19 cellular contexts compared by ENCODE assay signal in the genomic region with DNA sequence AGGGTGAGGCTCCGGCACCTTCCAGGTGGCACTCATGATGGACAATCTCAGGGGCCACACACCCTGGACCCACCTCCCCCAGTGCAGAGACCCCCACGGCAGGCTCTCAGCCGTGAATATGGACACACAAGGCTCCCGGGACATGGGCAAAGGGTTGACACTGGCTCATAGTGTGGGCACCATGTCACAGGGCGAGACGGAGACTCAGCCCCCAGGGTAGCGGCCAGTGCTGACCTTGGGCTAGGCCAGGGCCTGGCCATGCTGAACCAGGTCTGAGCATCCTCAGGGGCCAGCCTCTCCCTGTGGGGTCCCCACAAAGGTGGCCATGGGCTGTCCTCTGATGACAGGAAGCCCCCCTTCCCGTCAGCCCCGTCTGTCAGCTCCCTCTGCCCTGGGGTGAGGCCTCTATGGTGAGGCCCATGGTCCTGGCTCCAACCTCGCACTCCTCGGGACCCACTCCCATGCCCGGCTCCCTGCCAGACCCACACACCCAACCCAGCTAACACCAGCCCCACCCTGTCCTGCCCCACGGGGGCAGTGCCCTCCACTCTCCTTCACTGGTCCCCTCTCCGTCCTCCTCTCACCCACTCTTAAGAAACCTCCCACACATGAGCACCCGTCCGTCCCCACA. TPM values are rescaled to one million over a fixed set of nuclear protein-coding genes. Genes with fewer than 3 reads are reported as not detected.
DNase-seq lines count a peak whose midpoint lies in the region; ATAC-seq, FAIRE-seq and TF ChIP-seq lines count a peak whose summit lies in the region.
"Had no signal": no experiment of that assay in that cellular context is flagged by ENCODE, and none has a peak within 500 bp of the region (broad histone marks: within the 10 kb centered on the region; RNA-seq: fewer than 3 reads in every experiment).

No MANE protein-coding gene starts in this region.

- TF ChIP-seq EP300 in HepG2 (IDR thresholded peaks at IDR 0.05; ENCODE audit: low read depth in 2 of 2, low read length in 2 of 2) (no peak), HepG2 (CRISPR knock-in tag; IDR thresholded peaks at IDR 0.05; ENCODE audit: borderline replicate concordance) (no peak)

- intact Hi-C loops in right lobe of liver (cut with DNase I): no loop called here
- intact Hi-C loops in HepG2 (cut with micrococcal nuclease; ENCODE audit: unreplicated experiment): loop anchor here (1.0 kb wide), 1 partner anchor 32 kb away; no protein-coding TSS in a partner anchor

- no peaks in the 10 kb centered on the region for H3K36me3 Mint-ChIP-seq in T-helper 1 cell treated with Interleukin-12 subunit alpha and Interleukin-12 subunit beta and Interleukin-4 antibody, amounts not matched to agents 30 μg/mL and 1 μg/mL, for 36 hours (ENCODE audit: low read depth)
- no peaks in the 10 kb centered on the region for H3K36me3 Mint-ChIP-seq in neural progenitor cell
- no peaks in the 10 kb centered on the region for H3K36me3 Mint-ChIP-seq in stimulated activated memory B cell treated with anti-CD40 and anti-IgM and Interleukin-4, amounts not matched to agents 10 μg/mL and 1 μg/mL and 100 μg/mL, for 72 hours
- H3K36me3 Mint-ChIP-seq: memory B cell had no signal

- H3K36me3 ChIP-seq in right lobe of liver: no peaks in the 10 kb centered on the region
- no peaks in the 10 kb centered on the region for H3K36me3 ChIP-seq in HepG2 (replicated peaks in 1 of 2; ENCODE audit: control insufficient read depth in 1 of 2, insufficient read depth in 2 of 2, low read length in 2 of 2)
- H3K36me3 ChIP-seq in neural progenitor cell: no peaks in the 10 kb centered on the region
- H3K36me3 ChIP-seq: ovary, thoracic aorta had no signal

- TF ChIP-seq CTCF in right lobe of liver (IDR thresholded peaks at IDR 0.05): no peak
- TF ChIP-seq CTCF in HepG2 (CRISPR knock-in tag; IDR thresholded peaks at IDR 0.05): no peak
- no peak for TF ChIP-seq CTCF in neural progenitor cell (IDR thresholded peaks at IDR 0.05)

- no peaks in the 10 kb centered on the region for H3F3A ChIP-seq in neural progenitor cell (ENCODE audit: low read depth)

- H3K4me1 ChIP-seq in right lobe of liver (peaks cover 0 to 15% (median 4%) of the 10 kb centered on the region in 4 donors), HepG2 (ENCODE audit: insufficient read depth, low read length) (no peaks in the 10 kb centered on the region), neural progenitor cell (no peaks in the 10 kb centered on the region)
- H3K4me1 ChIP-seq: Caco-2 had no signal

- H3K27me3 ChIP-seq in right lobe of liver (no peaks in the 10 kb centered on the region), HepG2 (ENCODE audit: control insufficient read depth in 1 of 2, insufficient read depth in 2 of 2, low read length in 2 of 2) (peaks cover 3 to 9% of the 10 kb centered on the region in 2 experiments; a peak in 3 of 5 replicates), neural progenitor cell (no peaks in the 10 kb centered on the region)
- H3K27me3 ChIP-seq: ovary had no signal

- POLR2A ChIA-PET in HepG2 (lab: Yijun Ruan, JAX): no interaction called here

- H3K4me3 Mint-ChIP-seq in T-helper 1 cell treated with Interleukin-12 subunit alpha and Interleukin-12 subunit beta and Interleukin-4 antibody, amounts not matched to agents 30 μg/mL and 1 μg/mL, for 36 hours: no peak overlapping the region
- H3K4me3 Mint-ChIP-seq in neural progenitor cell: peak overlapping the region; percentile 57
- no peak overlapping the region for H3K4me3 Mint-ChIP-seq in stimulated activated memory B cell treated with anti-CD40 and anti-IgM and Interleukin-4, amounts not matched to agents 10 μg/mL and 1 μg/mL and 100 μg/mL, for 72 hours
- H3K4me3 Mint-ChIP-seq: activated T-helper 17 cell treated with anti-CD3 and anti-CD28 coated beads, Interleukin-2, amount 50 U/mL, for 72 hours; memory B cell had no signal

- H3K9ac ChIP-seq in HepG2 (ENCODE audit: insufficient read depth, low read depth, low read length): no peak overlapping the region
- H3K9ac ChIP-seq in neural progenitor cell: no peak overlapping the region

- ATAC-seq in right lobe of liver (no peak), HepG2 (no peak; the same call in 2 of the 3 replicates), HG02870 (IDR thresholded peaks at IDR 0.05; ENCODE audit: unreplicated experiment) (no peak)
- no peak for ATAC-seq in stimulated activated memory B cell treated with anti-CD40 and anti-IgM and Interleukin-4, amounts not matched to agents 10 μg/mL and 1 μg/mL and 100 μg/mL, for 72 hours

- no peak for FAIRE-seq in HepG2 (lab: Jason Lieb, UNC)

- no peak for TF ChIP-seq RAD21 in HepG2 (CRISPR knock-in tag; IDR thresholded peaks at IDR 0.05)

- 30% methylated on average over 2 of the region's 16 CpGs for WGBS in right lobe of liver (ENCODE audit: insufficient coverage, low coverage, low lambda C conversion rate, missing lambda C conversion rate)
- WGBS in HepG2 (ENCODE audit: low lambda C conversion rate): 20% methylated on average over 9 of the region's 16 CpGs

- BruUV-seq in HepG2 (replicated peaks; lab: Mats Ljungman, UMichigan): no TSS peak

- H3K79me2 ChIP-seq in HepG2 (ENCODE audit: insufficient read depth, low read length): no peaks in the 10 kb centered on the region
- H3K79me2 ChIP-seq in neural progenitor cell (ENCODE audit: low read depth): no peaks in the 10 kb centered on the region

- H3K27ac ChIP-seq in right lobe of liver: no peak overlapping the region
- H3K27ac ChIP-seq in HepG2 (ENCODE audit: extremely low read length, insufficient read depth, low read length): no peak overlapping the region
- no peak overlapping the region for H3K27ac ChIP-seq in neural progenitor cell
- H3K27ac ChIP-seq: 22Rv1, coronary artery, ovary, thoracic aorta had no signal

- TF ChIP-seq POLR2A in right lobe of liver (IDR thresholded peaks at IDR 0.05): no peak
- no peak for TF ChIP-seq POLR2A in HepG2 (IDR thresholded peaks at IDR 0.05; ENCODE audit: insufficient read depth in 1 of 2, low read depth in 2 of 2, low read length in 2 of 2)

- H2AFZ ChIP-seq in HepG2 (ENCODE audit: low read length) (no peak overlapping the region), neural progenitor cell (replicated peaks) (no peak overlapping the region)

- H4K20me1 ChIP-seq in HepG2 (ENCODE audit: insufficient read depth, low read length) (no peaks in the 10 kb centered on the region), neural progenitor cell (ENCODE audit: low read depth) (no peaks in the 10 kb centered on the region)

- no peaks in the 10 kb centered on the region for H3K27me3 Mint-ChIP-seq in T-helper 1 cell treated with Interleukin-12 subunit alpha and Interleukin-12 subunit beta and Interleukin-4 antibody, amounts not matched to agents 30 μg/mL and 1 μg/mL, for 36 hours (ENCODE audit: low read depth)
- H3K27me3 Mint-ChIP-seq in neural progenitor cell (ENCODE audit: insufficient read depth, low read depth): no peaks in the 10 kb centered on the region
- H3K27me3 Mint-ChIP-seq in stimulated activated memory B cell treated with anti-CD40 and anti-IgM and Interleukin-4, amounts not matched to agents 10 μg/mL and 1 μg/mL and 100 μg/mL, for 72 hours: peaks cover 55% of the 10 kb centered on the region

- no peak overlapping the region for H3K4me3 ChIP-seq in right lobe of liver
- no peak overlapping the region for H3K4me3 ChIP-seq in HepG2 (replicated peaks in 1 of 3; ENCODE audit: insufficient read depth in 1 of 3, low read depth in 2 of 3, low read length in 3 of 3)
- H3K4me3 ChIP-seq in neural progenitor cell: no peak overlapping the region
- H3K4me3 ChIP-seq: coronary artery, GM12878, ovary, thoracic aorta had no signal

- DNase-seq in T-helper 1 cell (no peak), right lobe of liver (peak; percentile 14 to 47 (median 47)), HepG2 (ENCODE audit: low spot score) (no peak), neural progenitor cell (ENCODE audit: low spot score) (no peak), NCI-H1092 treated with DMSO at 0.1 percent for 48 hours (lab: John Stamatoyannopoulos, UW) (no peak)
- DNase-seq: NCI-H1694 treated with DMSO at 0.1 percent for 48 hours, NCI-H526 treated with DMSO at 0.1 percent for 48 hours, T1000 had no signal

- H3K9me3 ChIP-seq in right lobe of liver (no peaks in the 10 kb centered on the region), HepG2 (ENCODE audit: low read length) (no peaks in the 10 kb centered on the region), neural progenitor cell (ENCODE audit: low read depth) (no peaks in the 10 kb centered on the region)
- H3K9me3 ChIP-seq: Caco-2, ovary, thoracic aorta had no signal

- in situ Hi-C loops in HepG2 (cut with HindIII; ENCODE audit: extremely low pct_ligation_motif_present, low pct_unique_long_range_greater_than_20kb): loop anchor here (25.0 kb wide), 2 partner anchors 1207 to 1332 kb away; partner anchors contain the start of gene CCDC188

- CTCF ChIA-PET in HepG2 (lab: Yijun Ruan, JAX; ENCODE audit: low intra/inter-chr PET ratio, low total read pairs): interaction anchor here (1.3 kb wide), 1 partner anchor 33 kb away, joined by 8 read pairs; no protein-coding TSS in a partner anchor

- no peaks in the 10 kb centered on the region for H3K4me1 Mint-ChIP-seq in T-helper 1 cell treated with Interleukin-12 subunit alpha and Interleukin-12 subunit beta and Interleukin-4 antibody, amounts not matched to agents 30 μg/mL and 1 μg/mL, for 36 hours (ENCODE audit: low read depth)
- peaks cover 13% of the 10 kb centered on the region for H3K4me1 Mint-ChIP-seq in neural progenitor cell
- H3K4me1 Mint-ChIP-seq in stimulated activated memory B cell treated with anti-CD40 and anti-IgM and Interleukin-4, amounts not matched to agents 10 μg/mL and 1 μg/mL and 100 μg/mL, for 72 hours: no peaks in the 10 kb centered on the region
- H3K4me1 Mint-ChIP-seq: activated T-helper 17 cell treated with anti-CD3 and anti-CD28 coated beads, Interleukin-2, amount 50 U/mL, for 72 hours; memory B cell had no signal

- no peak overlapping the region for H3K4me2 ChIP-seq in HepG2 (ENCODE audit: low read depth, low read length)
- no peak overlapping the region for H3K4me2 ChIP-seq in neural progenitor cell

- H3K9me3 Mint-ChIP-seq in T-helper 1 cell treated with Interleukin-12 subunit alpha and Interleukin-12 subunit beta and Interleukin-4 antibody, amounts not matched to agents 30 μg/mL and 1 μg/mL, for 36 hours: no peaks in the 10 kb centered on the region
- H3K9me3 Mint-ChIP-seq in neural progenitor cell: no peaks in the 10 kb centered on the region
- H3K9me3 Mint-ChIP-seq in stimulated activated memory B cell treated with anti-CD40 and anti-IgM and Interleukin-4, amounts not matched to agents 10 μg/mL and 1 μg/mL and 100 μg/mL, for 72 hours: no peaks in the 10 kb centered on the region
- H3K9me3 Mint-ChIP-seq: activated T-helper 17 cell treated with anti-CD3 and anti-CD28 coated beads, Interleukin-2, amount 50 U/mL, for 72 hours; memory B cell had no signal

- peak overlapping the region; percentile 77 for H3K27ac Mint-ChIP-seq in T-helper 1 cell treated with Interleukin-12 subunit alpha and Interleukin-12 subunit beta and Interleukin-4 antibody, amounts not matched to agents 30 μg/mL and 1 μg/mL, for 36 hours
- H3K27ac Mint-ChIP-seq in neural progenitor cell: peak overlapping the region; percentile 27
- H3K27ac Mint-ChIP-seq in stimulated activated memory B cell treated with anti-CD40 and anti-IgM and Interleukin-4, amounts not matched to agents 10 μg/mL and 1 μg/mL and 100 μg/mL, for 72 hours: no peak overlapping the region
- H3K27ac Mint-ChIP-seq: activated T-helper 17 cell treated with anti-CD3 and anti-CD28 coated beads, Interleukin-2, amount 50 U/mL, for 72 hours; memory B cell had no signal

RNA-seq across cellular contexts. Expression of gene PRODH, which starts 19.0 kb away (rescaled TPM):
- total RNA-seq in right lobe of liver: 10 to 100 TPM in 1 of 6 experiments, 1 to 10 TPM in 4, under 1 TPM in 1; 0.86 to 31.0 (median 3.8) TPM
- total RNA-seq in HepG2 (2016; rRNA removed; fragmentation: Illumina TruSeq; extraction: Trizol): 0.29 TPM in 1 of 2 replicates, not detected in the other
- not detected in 2 replicates for total RNA-seq in HepG2 (2016; cell fraction: cytosol; rRNA removed; fragmentation: Illumina TruSeq; extraction: Trizol; ENCODE audit: low read depth)
- total RNA-seq in HepG2 (2016; cell fraction: insoluble cytoplasmic fraction; rRNA removed; fragmentation: Illumina TruSeq; extraction: Trizol): 0.30 TPM in 1 of 2 replicates, not detected in the other
- not detected in 2 replicates for total RNA-seq in HepG2 (2016; cell fraction: membrane; rRNA removed; fragmentation: Illumina TruSeq; extraction: Trizol)
- 0.22 and 0.50 TPM in 2 replicates for total RNA-seq in HepG2 (2016; cell fraction: nucleus; rRNA removed; fragmentation: Illumina TruSeq; extraction: Trizol)
- polyA plus RNA-seq in HepG2 (2011; rRNA removed): 0.30 and 0.76 TPM in 2 replicates
- polyA plus RNA-seq in HepG2 (2011; cell fraction: cytosol; rRNA removed): 0.04 and 0.29 TPM in 2 replicates
- polyA plus RNA-seq in HepG2 (2011; cell fraction: nucleus; rRNA removed): 7.8 and 9.7 TPM in 2 replicates
- 0.59 and 0.69 TPM in 2 replicates for polyA plus RNA-seq in HepG2 (2012)
- polyA plus RNA-seq in HepG2 (2016; cell fraction: cytosol; fragmentation: Illumina TruSeq; extraction: Trizol; ENCODE audit: low read depth): not detected in 2 replicates
- polyA plus RNA-seq in HepG2 (2016; cell fraction: insoluble cytoplasmic fraction; fragmentation: Illumina TruSeq; extraction: Trizol; ENCODE audit: low read depth): not detected in 2 replicates
- not detected in 2 replicates for polyA plus RNA-seq in HepG2 (2016; cell fraction: membrane; fragmentation: Illumina TruSeq; extraction: Trizol; ENCODE audit: low read depth)
- polyA plus RNA-seq in HepG2 (2016; cell fraction: nucleus; fragmentation: Illumina TruSeq; extraction: Trizol; ENCODE audit: insufficient read depth, low read depth): 0.76 and 1.5 TPM in 2 replicates
- 0.26 and 0.62 TPM in 2 replicates for polyA minus RNA-seq in HepG2 (2011; rRNA and poly(A)+ RNA removed; ENCODE audit: low replicate concordance)
- 0.88 TPM in 1 of 2 replicates, not detected in the other for polyA minus RNA-seq in HepG2 (2011; cell fraction: cytosol; rRNA and poly(A)+ RNA removed)
- polyA minus RNA-seq in HepG2 (2011; cell fraction: nucleus; rRNA and poly(A)+ RNA removed): 2.1 and 2.6 TPM in 2 replicates
- 9.3 and 18.8 TPM in 2 replicates for total RNA-seq in neural progenitor cell (ENCODE audit: low replicate concordance)

RNA-seq across cellular contexts. Expression of gene DGCR6, which starts 48.9 kb away (rescaled TPM):
- total RNA-seq in right lobe of liver (1 to 10 TPM in 5 of 6 experiments, under 1 TPM in 1; 0.92 to 5.1 (median 2.5) TPM), HepG2 (2016; rRNA removed; fragmentation: Illumina TruSeq; extraction: Trizol) (0.07 TPM in 1 of 2 replicates, not detected in the other), neural progenitor cell (ENCODE audit: low replicate concordance) (4.2 and 5.2 TPM in 2 replicates)
- total RNA-seq in HepG2 (2016; cell fraction: cytosol; rRNA removed; fragmentation: Illumina TruSeq; extraction: Trizol; ENCODE audit: low read depth): 0.71 TPM in 1 of 2 replicates, not detected in the other
- not detected in 2 replicates for total RNA-seq in HepG2 (2016; cell fraction: insoluble cytoplasmic fraction; rRNA removed; fragmentation: Illumina TruSeq; extraction: Trizol)
- total RNA-seq in HepG2 (2016; cell fraction: membrane; rRNA removed; fragmentation: Illumina TruSeq; extraction: Trizol): not detected in 2 replicates
- total RNA-seq in HepG2 (2016; cell fraction: nucleus; rRNA removed; fragmentation: Illumina TruSeq; extraction: Trizol): 0.12 TPM in 1 of 2 replicates, not detected in the other
- 0.13 TPM in 1 of 2 replicates, not detected in the other for polyA plus RNA-seq in HepG2 (2011; rRNA removed)
- polyA plus RNA-seq in HepG2 (2011; cell fraction: cytosol; rRNA removed): 0.05 TPM in 1 of 2 replicates, not detected in the other
- 0.16 and 0.17 TPM in 2 replicates for polyA plus RNA-seq in HepG2 (2011; cell fraction: nucleus; rRNA removed)
- not detected in 2 replicates for polyA plus RNA-seq in HepG2 (2012)
- 0.26 TPM in 1 of 2 replicates, not detected in the other for polyA plus RNA-seq in HepG2 (2016; cell fraction: cytosol; fragmentation: Illumina TruSeq; extraction: Trizol; ENCODE audit: low read depth)
- polyA plus RNA-seq in HepG2 (2016; cell fraction: insoluble cytoplasmic fraction; fragmentation: Illumina TruSeq; extraction: Trizol; ENCODE audit: low read depth): not detected in 2 replicates
- 0.33 TPM in 1 of 2 replicates, not detected in the other for polyA plus RNA-seq in HepG2 (2016; cell fraction: membrane; fragmentation: Illumina TruSeq; extraction: Trizol; ENCODE audit: low read depth)
- polyA plus RNA-seq in HepG2 (2016; cell fraction: nucleus; fragmentation: Illumina TruSeq; extraction: Trizol; ENCODE audit: insufficient read depth, low read depth): not detected in 2 replicates
- polyA minus RNA-seq in HepG2 (2011; rRNA and poly(A)+ RNA removed; ENCODE audit: low replicate concordance): 0.12 and 2.3 TPM in 2 replicates
- not detected in 2 replicates for polyA minus RNA-seq in HepG2 (2011; cell fraction: cytosol; rRNA and poly(A)+ RNA removed)
- polyA minus RNA-seq in HepG2 (2011; cell fraction: nucleus; rRNA and poly(A)+ RNA removed): not detected in 2 replicates

Comparison
In these comparisons a context has a peak if more than half of its experiments do, and no peak if none do; other contexts are left out.
1. DNase-seq: peak in right lobe of liver (3 of 3); none in T-helper 1 cell (0 of 5), HepG2 (single experiment), neural progenitor cell (single experiment) and NCI-H1092 treated with DMSO at 0.1 percent for 48 hours (single experiment).